Comparison of ENCODE assay signal across 15 cellular contexts in the genomic region with DNA sequence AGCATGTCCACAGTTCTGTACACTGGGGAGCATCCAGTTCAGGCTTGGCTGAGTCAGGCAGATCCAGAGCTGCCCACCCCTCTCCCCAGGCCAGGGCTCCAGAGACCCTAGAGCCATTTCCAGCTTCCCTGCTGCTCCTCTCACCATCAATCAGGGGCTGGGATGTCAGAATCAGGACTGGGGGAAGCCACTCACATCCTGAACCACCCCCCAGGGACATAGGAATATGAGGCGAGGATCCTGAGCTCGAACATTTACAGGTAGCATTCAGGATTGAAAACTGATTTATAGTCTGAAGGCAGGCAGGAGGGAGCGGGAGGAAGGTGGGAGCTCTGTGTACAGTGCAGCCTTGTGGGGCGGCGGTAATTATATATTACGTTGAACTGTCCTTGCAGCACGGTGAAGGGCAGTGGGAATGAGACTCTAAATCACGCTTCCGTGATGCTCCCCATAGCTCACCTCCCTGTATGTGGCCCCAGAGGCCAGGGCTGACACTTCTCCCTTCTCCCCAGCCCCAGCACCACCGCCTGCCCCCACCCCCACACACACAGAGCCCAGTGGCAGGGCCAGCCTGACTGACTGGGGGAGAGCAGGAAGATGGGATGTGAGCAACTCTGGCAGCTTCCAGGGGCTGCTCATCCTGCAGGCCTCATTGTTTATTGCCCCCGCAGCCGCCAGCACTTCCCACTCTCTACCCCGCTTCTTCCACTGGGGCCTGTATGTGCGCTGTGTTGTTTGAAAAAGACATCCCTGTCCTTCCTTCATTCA.
"Had no signal": no experiment of that assay in that cellular context is flagged by ENCODE, and none has a peak within 500 bp of the region (broad histone marks: within the 10 kb centered on the region; RNA-seq: fewer than 3 reads in every experiment).

No MANE protein-coding gene starts in this region.

- DNase-seq: activated CD8-positive, alpha-beta memory T cell treated with anti-CD3 and anti-CD28 coated beads, Interleukin-2, amount 50 U/mL, for 4 hours; activated CD8-positive, alpha-beta T cell treated with anti-CD3 and anti-CD28 coated beads for 36 hours; activated T-cell treated with anti-CD3 and anti-CD28 coated beads, Interleukin-2, amount 50 U/mL, for 72 hours; caudate nucleus; effector CD4-positive, alpha-beta T cell; foreskin melanocyte; heart right ventricle; islet precursor cell; left ventricle myocardium superior; right cardiac atrium; T-helper 9 cell; thyroid gland; uterus had no signal

- H3K27me3 ChIP-seq: thyroid gland, uterus had no signal

- H3K4me1 ChIP-seq: thyroid gland, uterus had no signal

- H3K4me3 Mint-ChIP-seq: activated CD8-positive, alpha-beta T cell treated with anti-CD3 and anti-CD28 coated beads for 36 hours; activated T-cell treated with anti-CD3 and anti-CD28 coated beads, Interleukin-2, amount 50 U/mL, for 72 hours had no signal

- H3K4me2 ChIP-seq: smooth muscle cell had no signal

- H3K4me3 ChIP-seq: coronary artery, heart right ventricle, smooth muscle cell, thyroid gland, uterus had no signal

- H3K9me3 ChIP-seq: heart right ventricle, thyroid gland, uterus had no signal

- H3K9me3 Mint-ChIP-seq: activated CD8-positive, alpha-beta T cell treated with anti-CD3 and anti-CD28 coated beads for 36 hours; activated T-cell treated with anti-CD3 and anti-CD28 coated beads, Interleukin-2, amount 50 U/mL, for 72 hours had no signal

- H3K36me3 ChIP-seq: heart right ventricle, thyroid gland, uterus had no signal

- H3K27ac ChIP-seq: coronary artery, heart right ventricle, thyroid gland, uterus had no signal

- H3K27ac Mint-ChIP-seq: activated CD8-positive, alpha-beta T cell treated with anti-CD3 and anti-CD28 coated beads for 36 hours; activated T-cell treated with anti-CD3 and anti-CD28 coated beads, Interleukin-2, amount 50 U/mL, for 72 hours had no signal
